ENCODE assay signal across 21 cellular contexts in genomic region chr12:122073815-122074214, GRCh38. TPM values are rescaled to one million over a fixed set of nuclear protein-coding genes. Genes with fewer than 3 reads are reported as not detected.
A peak's percentile ranks its signal among the peaks of the same experiment; 100 is the strongest.
DNase-seq lines count a peak whose midpoint lies in the region; ATAC-seq, FAIRE-seq and TF ChIP-seq lines count a peak whose summit lies in the region.
"Had no signal": no experiment of that assay in that cellular context is flagged by ENCODE, and none has a peak within 500 bp of the region (broad histone marks: within the 10 kb centered on the region; RNA-seq: fewer than 3 reads in every experiment).

No MANE protein-coding gene starts in this region.

- H3K56ac ChIP-seq in mesendoderm (ENCODE audit: low read length): no peak overlapping the region

- no peak for ATAC-seq in K562
- ATAC-seq: Right ventricle myocardium inferior had no signal

- H3K9me1 ChIP-seq in K562 (ENCODE audit: control insufficient read depth, insufficient read depth, low read length): no peaks in the 10 kb centered on the region

- TSS peak; percentile 22 for BruUV-seq in K562 (replicated peaks; lab: Mats Ljungman, UMichigan)

- 76% methylated on average over 1 of the region's 1 CpG for WGBS in K562 (ENCODE audit: insufficient coverage, low coverage, missing lambda C conversion rate)
- no CpG with 5 or more reads among the region's 1 CpG for WGBS in mesendoderm (ENCODE audit: extremely low coverage, insufficient coverage, low lambda C conversion rate)

- H3K4me3 ChIP-seq in SJSA1 (no peak overlapping the region), K562 (no peak overlapping the region), rectal smooth muscle tissue (ENCODE audit: low read length) (no peak overlapping the region), mesendoderm (ENCODE audit: low read length) (no peak overlapping the region), MM.1S (ENCODE audit: low read length) (no peak overlapping the region)
- H3K4me3 ChIP-seq: BLaER1 had no signal

- H3K36me3 ChIP-seq in SJSA1: no peaks in the 10 kb centered on the region; the same call in 1 of the 2 replicates
- H3K36me3 ChIP-seq in K562 (ENCODE audit: control insufficient read depth, insufficient read depth, low read length): peaks cover 7% of the 10 kb centered on the region; the same call in 2 of the 3 replicates
- no peaks in the 10 kb centered on the region for H3K36me3 ChIP-seq in rectal smooth muscle tissue (ENCODE audit: control insufficient read depth, insufficient read depth, low read length)
- H3K36me3 ChIP-seq in mesendoderm (ENCODE audit: control insufficient read depth, insufficient read depth, low read length): no peaks in the 10 kb centered on the region
- H3K36me3 ChIP-seq in MM.1S (replicated peaks; ENCODE audit: insufficient read depth, low read length): no peaks in the 10 kb centered on the region
- H3K36me3 ChIP-seq: BLaER1 had no signal

- H3K27me3 ChIP-seq in SJSA1 (replicated peaks): no peaks in the 10 kb centered on the region
- H3K27me3 ChIP-seq in K562 (ENCODE audit: control insufficient read depth in 2 of 2, insufficient read depth in 2 of 2, low read length in 2 of 2): no peaks in the 10 kb centered on the region
- no peaks in the 10 kb centered on the region for H3K27me3 ChIP-seq in rectal smooth muscle tissue (ENCODE audit: control insufficient read depth, insufficient read depth, low read length)
- H3K27me3 ChIP-seq in mesendoderm (ENCODE audit: insufficient read depth, low read length, poor library complexity): no peaks in the 10 kb centered on the region
- H3K27me3 ChIP-seq in MM.1S (replicated peaks; ENCODE audit: insufficient read depth, low read length): no peaks in the 10 kb centered on the region
- H3K27me3 ChIP-seq: BLaER1 had no signal

- H4K5ac ChIP-seq in mesendoderm (ENCODE audit: low read length): no peak overlapping the region

- H2AFZ ChIP-seq in K562 (ENCODE audit: low read depth, low read length) (no peak overlapping the region), MM.1S (ENCODE audit: low read length) (no peak overlapping the region)

- no peak overlapping the region for H3K9ac ChIP-seq in K562 (ENCODE audit: insufficient read depth in 1 of 2, low read depth in 2 of 2, low read length in 2 of 2)
- no peak overlapping the region for H3K9ac ChIP-seq in rectal smooth muscle tissue (ENCODE audit: low read length)
- H3K9ac ChIP-seq in mesendoderm (ENCODE audit: low read length): no peak overlapping the region
- H3K9ac ChIP-seq in MM.1S (ENCODE audit: low read length): no peak overlapping the region
- H3K9ac ChIP-seq: BLaER1, KMS-11 had no signal

- H2BK120ac ChIP-seq in mesendoderm (ENCODE audit: low read depth, low read length): no peak overlapping the region

- TF ChIP-seq CTCF in K562 (IDR thresholded peaks at IDR 0.05 in 2 of 3, conservative IDR thresholded peaks at IDR 0.05 in 1 of 3; ENCODE audit: insufficient read depth in 2 of 3, low read depth in 1 of 3, low read length in 3 of 3) (no peak), MM.1S (IDR thresholded peaks at IDR 0.05; ENCODE audit: low read length) (no peak)

- no peak overlapping the region for H2AK5ac ChIP-seq in mesendoderm (ENCODE audit: low read length)

- in situ Hi-C loops in K562 (cut with MboI): no loop called here

- H3K27ac ChIP-seq in SJSA1: peak overlapping the region; percentile 62; the same call in 1 of the 2 replicates
- H3K27ac ChIP-seq in K562 (ENCODE audit: extremely low read depth, low read depth, low read length): no peak overlapping the region
- peak overlapping the region; percentile 24 for H3K27ac ChIP-seq in rectal smooth muscle tissue (ENCODE audit: low read depth, low read length)
- H3K27ac ChIP-seq in mesendoderm (ENCODE audit: low read depth, low read length): no peak overlapping the region
- no peak overlapping the region for H3K27ac ChIP-seq in MM.1S (ENCODE audit: low read length)
- H3K27ac ChIP-seq: BLaER1, KMS-11 had no signal

- no peak overlapping the region for H4K8ac ChIP-seq in mesendoderm (ENCODE audit: low read depth, low read length)

- H2BK5ac ChIP-seq in mesendoderm (ENCODE audit: low read length): no peak overlapping the region

- CTCF ChIA-PET in K562 (lab: Yijun Ruan, JAX; ENCODE audit: low intra/inter-chr PET ratio): no interaction called here

- H3K18ac ChIP-seq in mesendoderm (ENCODE audit: low read length): no peak overlapping the region

- no peak for TF ChIP-seq POLR2A in K562 (conservative IDR thresholded peaks at IDR 0.05)

- no peak for FAIRE-seq in K562 (lab: Jason Lieb, UNC)
- FAIRE-seq: H54, RCC 7860 had no signal

- H3K4ac ChIP-seq in mesendoderm (ENCODE audit: low read depth, low read length): no peak overlapping the region

- no peak for TF ChIP-seq RAD21 in K562 (CRISPR knock-in tag; conservative IDR thresholded peaks at IDR 0.05 in 1 of 2, IDR thresholded peaks at IDR 0.05 in 1 of 2)

- no peaks in the 10 kb centered on the region for H3K9me2 ChIP-seq in MM.1S (replicated peaks; ENCODE audit: insufficient read depth, low read length)

- H3K4me2 ChIP-seq in K562 (ENCODE audit: insufficient read depth, low read length) (no peak overlapping the region), mesendoderm (ENCODE audit: low read length) (no peak overlapping the region), MM.1S (ENCODE audit: low read depth, low read length) (no peak overlapping the region)
- H3K4me2 ChIP-seq: KMS-11 had no signal

- POLR2A ChIA-PET in K562 (lab: Yijun Ruan, JAX): interaction anchor here (0.9 to 3.2 kb wide), 4 partner anchors 9 to 23 kb away, joined by 3 to 14 read pairs (median 4); no protein-coding TSS in a partner anchor

- H3K9me3 ChIP-seq in SJSA1 (replicated peaks) (no peaks in the 10 kb centered on the region), K562 (replicated peaks; ENCODE audit: control insufficient read depth, insufficient read depth, low read depth, low read length) (no peaks in the 10 kb centered on the region), MM.1S (replicated peaks; ENCODE audit: insufficient read depth, low read length) (no peaks in the 10 kb centered on the region)

- no peak overlapping the region for H2BK15ac ChIP-seq in mesendoderm (replicated peaks; ENCODE audit: low read depth)

- intact Hi-C loops in K562 (cut with micrococcal nuclease): no loop called here

- H4K20me1 ChIP-seq in K562 (replicated peaks; ENCODE audit: control insufficient read depth, insufficient read depth, low read length): no peaks in the 10 kb centered on the region
- H4K20me1 ChIP-seq in MM.1S (ENCODE audit: insufficient read depth, low read length): no peaks in the 10 kb centered on the region

- no peaks in the 10 kb centered on the region for H3F3A ChIP-seq in MM.1S (ENCODE audit: insufficient read depth, low read length)

- H3K4me1 ChIP-seq in SJSA1 (replicated peaks): peaks cover 86% of the 10 kb centered on the region
- peaks cover 21 to 35% of the 10 kb centered on the region in 2 experiments; a peak in 4 of 5 replicates for H3K4me1 ChIP-seq in K562 (replicated peaks in 1 of 2; ENCODE audit: control insufficient read depth in 2 of 2, insufficient read depth in 2 of 2, low read length in 2 of 2)
- H3K4me1 ChIP-seq in rectal smooth muscle tissue (ENCODE audit: control insufficient read depth, insufficient read depth, low read length): peaks cover 14% of the 10 kb centered on the region
- H3K4me1 ChIP-seq in mesendoderm (ENCODE audit: control insufficient read depth, low read depth, low read length): no peaks in the 10 kb centered on the region
- no peaks in the 10 kb centered on the region for H3K4me1 ChIP-seq in MM.1S (ENCODE audit: low read length)

- DNase-seq in SJSA1 (ENCODE audit: low read depth in 1 of 2, low spot score in 2 of 2) (no peak), K562 (ENCODE audit: extremely low read depth in 1 of 4, low spot score in 3 of 4) (no peak), RPMI8226 (no peak), mesendoderm (no peak), MM.1S (no peak)
- no peak for DNase-seq in activated naive CD4-positive, alpha-beta T cell treated with Interleukin-2 at 50 U/mL for 16 hours
- DNase-seq: ACHN; CD4-positive, alpha-beta T cell; COR-L47; DMS79; HFFc6; NCI-H1105 treated with DMSO at 0.1 percent for 48 hours; NCI-H2081 treated with DMSO at 0.1 percent for 48 hours; NCI-H2171 treated with DMSO at 0.1 percent for 48 hours; NCI-H524 treated with DMSO at 0.1 percent for 48 hours had no signal

- peaks cover 13% of the 10 kb centered on the region; the same call in 2 of the 3 replicates for H3K79me2 ChIP-seq in K562 (ENCODE audit: control insufficient read depth, insufficient read depth, low read length)
- no peaks in the 10 kb centered on the region for H3K79me2 ChIP-seq in mesendoderm (ENCODE audit: control insufficient read depth, insufficient read depth, low read length)
- no peaks in the 10 kb centered on the region for H3K79me2 ChIP-seq in MM.1S (ENCODE audit: low read length)

- no peak overlapping the region for H3K23ac ChIP-seq in mesendoderm (ENCODE audit: low read length)

- no peak for TF ChIP-seq EP300 in K562 (IDR thresholded peaks at IDR 0.05; ENCODE audit: low read length)

- no peaks in the 10 kb centered on the region for H3K79me1 ChIP-seq in mesendoderm (ENCODE audit: low read length)

RNA-seq across cellular contexts. Expression of gene MLXIP, which starts 4.7 kb away (rescaled TPM):
- total RNA-seq in SJSA1 (2014; rRNA removed; shearing (Covaris generic)): 11.1 and 13.5 TPM in 2 replicates
- 289 and 513 TPM in 2 replicates for total RNA-seq in K562 (2011; cell fraction: chromatin; rRNA removed; ENCODE audit: low replicate concordance)
- total RNA-seq in K562 (2011; cell fraction: nucleolus; rRNA removed): 197 and 203 TPM in 2 replicates
- 215 and 311 TPM in 2 replicates for total RNA-seq in K562 (2011; cell fraction: nucleoplasm; rRNA removed)
- 14.7 and 36.9 TPM in 2 replicates for total RNA-seq in K562 (2014; rRNA removed)
- 13.8 and 18.1 TPM in 2 replicates for total RNA-seq in K562 (2014; rRNA removed; fragmentation: Illumina TruSeq; extraction: Trizol)
- 25.8 and 28.9 TPM in 2 replicates for total RNA-seq in K562 (2015; rRNA removed; fragmentation: Illumina TruSeq; extraction: Trizol)
- total RNA-seq in K562 (2021): 65.8 and 66.3 TPM in 2 replicates
- 14.4 and 20.7 TPM in 2 replicates for polyA plus RNA-seq in K562 (2011; rRNA removed)
- 9.9 and 11.6 TPM in 2 replicates for polyA plus RNA-seq in K562 (2011; cell fraction: cytosol; rRNA removed)
- 78.1 and 99.4 TPM in 2 replicates for polyA plus RNA-seq in K562 (2011; cell fraction: nucleus; rRNA removed)
- polyA plus RNA-seq in K562 (2012): 33.1 and 37.7 TPM in 2 replicates
- 40.7 and 46.7 TPM in 2 replicates for polyA plus RNA-seq in K562 (2014; fragmentation: Illumina TruSeq; extraction: Trizol)
- 1 to 10 TPM; 2.2 to 3.8 TPM for polyA plus RNA-seq in K562 (2014; fragmentation: Nextera tagmentation; extraction: Ambion mirVana)
- polyA plus RNA-seq in K562 (2014; rRNA removed): 26.0 and 26.5 TPM in 2 replicates
- 20.9 and 23.5 TPM in 2 replicates for polyA minus RNA-seq in K562 (2011; rRNA and poly(A)+ RNA removed)
- 51.8 and 60.9 TPM in 2 replicates for polyA minus RNA-seq in K562 (2011; cell fraction: cytosol; rRNA and poly(A)+ RNA removed)
- 61.8 and 88.5 TPM in 2 replicates for polyA minus RNA-seq in K562 (2011; cell fraction: nucleus; rRNA and poly(A)+ RNA removed)
- 48.2 TPM for polyA plus RNA-seq in mesendoderm (2013, experiment 1 of 2)
- polyA plus RNA-seq in mesendoderm (2013, experiment 2 of 2): 49.6 TPM

RNA-seq across cellular contexts. Expression of gene BCL7A, which starts 52.1 kb away (rescaled TPM):
- total RNA-seq in SJSA1 (2014; rRNA removed; shearing (Covaris generic)): 1.5 and 6.4 TPM in 2 replicates
- 14.3 and 26.5 TPM in 2 replicates for total RNA-seq in K562 (2011; cell fraction: chromatin; rRNA removed; ENCODE audit: low replicate concordance)
- 14.6 and 18.5 TPM in 2 replicates for total RNA-seq in K562 (2011; cell fraction: nucleolus; rRNA removed)
- total RNA-seq in K562 (2011; cell fraction: nucleoplasm; rRNA removed): 12.9 and 13.2 TPM in 2 replicates
- 16.1 and 23.1 TPM in 2 replicates for total RNA-seq in K562 (2014; rRNA removed)
- total RNA-seq in K562 (2014; rRNA removed; fragmentation: Illumina TruSeq; extraction: Trizol): 11.0 and 13.6 TPM in 2 replicates
- total RNA-seq in K562 (2015; rRNA removed; fragmentation: Illumina TruSeq; extraction: Trizol): 14.9 TPM in 2 replicates
- 19.9 and 21.9 TPM in 2 replicates for total RNA-seq in K562 (2021)
- 11.2 and 11.5 TPM in 2 replicates for polyA plus RNA-seq in K562 (2011; rRNA removed)
- polyA plus RNA-seq in K562 (2011; cell fraction: cytosol; rRNA removed): 13.9 and 19.9 TPM in 2 replicates
- 9.8 and 12.1 TPM in 2 replicates for polyA plus RNA-seq in K562 (2011; cell fraction: nucleus; rRNA removed)
- polyA plus RNA-seq in K562 (2012): 14.5 and 17.2 TPM in 2 replicates
- polyA plus RNA-seq in K562 (2014; fragmentation: Illumina TruSeq; extraction: Trizol): 19.5 and 20.1 TPM in 2 replicates
- polyA plus RNA-seq in K562 (2014; fragmentation: Nextera tagmentation; extraction: Ambion mirVana): under 1 TPM; 0.25 to 0.30 TPM
- polyA plus RNA-seq in K562 (2014; rRNA removed): 16.8 and 17.1 TPM in 2 replicates
- 9.0 and 9.8 TPM in 2 replicates for polyA minus RNA-seq in K562 (2011; rRNA and poly(A)+ RNA removed)
- 8.2 and 11.0 TPM in 2 replicates for polyA minus RNA-seq in K562 (2011; cell fraction: cytosol; rRNA and poly(A)+ RNA removed)
- polyA minus RNA-seq in K562 (2011; cell fraction: nucleus; rRNA and poly(A)+ RNA removed): 2.8 and 4.3 TPM in 2 replicates
- 5.7 TPM for polyA plus RNA-seq in mesendoderm (2013, experiment 1 of 2)
- polyA plus RNA-seq in mesendoderm (2013, experiment 2 of 2): 6.0 TPM

Comparison
In these comparisons a context has a peak if more than half of its experiments do, and no peak if none do; other contexts are left out.
1. H3K27ac ChIP-seq: peak in SJSA1 (single experiment) and rectal smooth muscle tissue (single experiment); none in K562 (single experiment), mesendoderm (single experiment) and MM.1S (single experiment).